In the genomic region with DNA sequence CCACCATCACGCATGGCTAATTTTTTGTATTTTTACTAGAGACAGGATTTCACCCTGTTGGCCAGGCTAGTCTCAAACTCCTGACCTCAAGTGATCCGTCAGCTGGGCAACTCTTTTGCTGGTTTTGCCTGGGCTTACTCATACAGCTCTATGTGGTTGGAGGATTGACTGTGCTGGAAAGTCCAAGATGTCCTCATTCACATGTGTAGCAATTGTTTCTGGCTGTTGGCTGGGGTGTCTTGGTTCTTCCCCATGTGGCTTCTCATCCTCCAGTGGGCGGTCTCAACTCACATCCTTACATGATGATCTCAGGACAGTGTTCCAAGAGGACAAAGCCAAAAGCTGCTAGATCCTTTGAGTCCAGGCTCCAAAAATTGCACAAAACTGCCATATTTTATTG, we compare ENCODE assay signal across 12 cellular contexts. TPM values are rescaled to one million over a fixed set of nuclear protein-coding genes. Genes with fewer than 3 reads are reported as not detected.
DNase-seq lines count a peak whose midpoint lies in the region; ATAC-seq, FAIRE-seq and TF ChIP-seq lines count a peak whose summit lies in the region.
"Had no signal": no experiment of that assay in that cellular context is flagged by ENCODE, and none has a peak within 500 bp of the region (broad histone marks: within the 10 kb centered on the region; RNA-seq: fewer than 3 reads in every experiment).

No MANE protein-coding gene starts in this region.

- intact Hi-C loops in activated CD4-positive, alpha-beta T cell treated with anti-CD3 and anti-CD28 coated beads, Interleukin-2, amount 10 ng/mL, durations not matched to agents 24 days and 14 days (cut with micrococcal nuclease) = no loop called here

- peak; percentile 9 to 22 for DNase-seq in activated CD4-positive, alpha-beta T cell treated with anti-CD3 and anti-CD28 coated beads, Interleukin-2, amount 50 U/mL, for 48 hours
- no peak for DNase-seq in activated CD4-positive, alpha-beta T cell treated with anti-CD3 and anti-CD28 coated beads, Interleukin-2, amount 10 ng/mL, durations not matched to agents 24 days and 14 days
- peak; percentile 27 for DNase-seq in renal cortical epithelial cell (ENCODE audit: low read depth)
- no peak for DNase-seq in NCI-H1694 (lab: John Stamatoyannopoulos, UW)
- DNase-seq in NCI-H345 treated with DMSO at 0.1 percent for 48 hours (lab: John Stamatoyannopoulos, UW; ENCODE audit: unreplicated experiment) = no peak
- no peak for DNase-seq in H54 (ENCODE audit: insufficient read length, low spot score)
- DNase-seq: NCI-H526, T-helper 1 cell had no signal

- H3K9me3 Mint-ChIP-seq in activated CD4-positive, alpha-beta T cell treated with anti-CD3 and anti-CD28 coated beads, Interleukin-2, amount 10 ng/mL, durations not matched to agents 24 days and 14 days = no peaks in the 10 kb centered on the region
- H3K9me3 Mint-ChIP-seq: activated T-helper 2 cell treated with anti-CD3 and anti-CD28 coated beads, Interferon-gamma antibody, Interleukin-2, Interleukin-4, amounts not matched to agents 10 μg/mL and 5 μg/mL and 100 μg/mL, durations not matched to agents 14 hours and 24 hours and 36 hours had no signal

- no peak overlapping the region for H3K27ac Mint-ChIP-seq in activated CD4-positive, alpha-beta T cell treated with anti-CD3 and anti-CD28 coated beads, Interleukin-2, amount 10 ng/mL, durations not matched to agents 24 days and 14 days
- H3K27ac Mint-ChIP-seq: activated T-helper 2 cell treated with anti-CD3 and anti-CD28 coated beads, Interferon-gamma antibody, Interleukin-2, Interleukin-4, amounts not matched to agents 10 μg/mL and 5 μg/mL and 100 μg/mL, durations not matched to agents 14 hours and 24 hours and 36 hours had no signal

- H3K4me1 Mint-ChIP-seq in activated CD4-positive, alpha-beta T cell treated with anti-CD3 and anti-CD28 coated beads, Interleukin-2, amount 10 ng/mL, durations not matched to agents 24 days and 14 days = peaks cover 2% of the 10 kb centered on the region

- ATAC-seq in GM21786 (IDR thresholded peaks at IDR 0.05; ENCODE audit: unreplicated experiment) (peak; percentile 70), HG03469 (IDR thresholded peaks at IDR 0.05; ENCODE audit: unreplicated experiment) (peak; percentile 67)

- H3K27me3 Mint-ChIP-seq in activated CD4-positive, alpha-beta T cell treated with anti-CD3 and anti-CD28 coated beads, Interleukin-2, amount 10 ng/mL, durations not matched to agents 24 days and 14 days = no peaks in the 10 kb centered on the region

- no peak for TF ChIP-seq POLR2A in H54 (IDR thresholded peaks at IDR 0.05; ENCODE audit: low read depth, low read length)

- H3K4me3 Mint-ChIP-seq in activated CD4-positive, alpha-beta T cell treated with anti-CD3 and anti-CD28 coated beads, Interleukin-2, amount 10 ng/mL, durations not matched to agents 24 days and 14 days = no peak overlapping the region

- no peaks in the 10 kb centered on the region for H3K36me3 Mint-ChIP-seq in activated CD4-positive, alpha-beta T cell treated with anti-CD3 and anti-CD28 coated beads, Interleukin-2, amount 10 ng/mL, durations not matched to agents 24 days and 14 days (ENCODE audit: low read depth)

- FAIRE-seq in H54 (lab: Jason Lieb, UNC) = no peak

RNA-seq across cellular contexts. Expression of gene TEX35, which starts 53.3 kb away (rescaled TPM):
- not detected in 2 replicates for total RNA-seq in activated CD4-positive, alpha-beta T cell treated with anti-CD3 and anti-CD28 coated beads, Interleukin-2, amount 10 ng/mL, durations not matched to agents 24 days and 14 days
- total RNA-seq in renal cortical epithelial cell = not detected in 2 replicates
- total RNA-seq: activated T-helper 2 cell treated with anti-CD3 and anti-CD28 coated beads, Interferon-gamma antibody, Interleukin-2, Interleukin-4, amounts not matched to agents 10 μg/mL and 5 μg/mL and 100 μg/mL, durations not matched to agents 14 hours and 24 hours and 36 hours; dermis microvascular lymphatic vessel endothelial cell had no signal

Comparison
In these comparisons a context has a peak if more than half of its experiments do, and no peak if none do; other contexts are left out.
1. DNase-seq: peak in activated CD4-positive, alpha-beta T cell treated with anti-CD3 and anti-CD28 coated beads, Interleukin-2, amount 50 U/mL, for 48 hours (2 of 2) and renal cortical epithelial cell (single experiment); none in activated CD4-positive, alpha-beta T cell treated with anti-CD3 and anti-CD28 coated beads, Interleukin-2, amount 10 ng/mL, durations not matched to agents 24 days and 14 days (single experiment), NCI-H1694 (single experiment), NCI-H345 treated with DMSO at 0.1 percent for 48 hours (single experiment) and H54 (single experiment).